In genomic region chr15:100628746-100629145, GRCh38 we compare ENCODE assay signal across 33 cellular contexts. TPM values are rescaled to one million over a fixed set of nuclear protein-coding genes. Genes with fewer than 3 reads are reported as not detected.
DNase-seq lines count a peak whose midpoint lies in the region; ATAC-seq and TF ChIP-seq lines count a peak whose summit lies in the region.
"Had no signal": no experiment of that assay in that cellular context is flagged by ENCODE, and none has a peak within 500 bp of the region (broad histone marks: within the 10 kb centered on the region; RNA-seq: fewer than 3 reads in every experiment).

No MANE protein-coding gene starts in this region.

- H3K9me3 Mint-ChIP-seq in activated naive CD4-positive, alpha-beta T cell treated with anti-CD3 and anti-CD28 coated beads, Interleukin-2, amount 50 U/mL, for 24 hours: no peaks in the 10 kb centered on the region
- H3K9me3 Mint-ChIP-seq: activated CD8-positive, alpha-beta T cell treated with anti-CD3 and anti-CD28 coated beads for 36 hours; activated T-helper 17 cell treated with anti-CD3 and anti-CD28 coated beads, Interleukin-2, amount 50 U/mL, for 72 hours; CD8-positive, alpha-beta T cell; immature natural killer cell; nephron progenitor cell; stimulated activated naive B cell treated with anti-CD40 and anti-IgM and Interleukin-4, amounts not matched to agents 10 μg/mL and 1 μg/mL and 100 μg/mL, for 72 hours had no signal

- H3K27me3 Mint-ChIP-seq in activated naive CD4-positive, alpha-beta T cell treated with anti-CD3 and anti-CD28 coated beads, Interleukin-2, amount 50 U/mL, for 24 hours: no peaks in the 10 kb centered on the region
- H3K27me3 Mint-ChIP-seq: activated CD8-positive, alpha-beta T cell treated with anti-CD3 and anti-CD28 coated beads for 36 hours; activated naive CD8-positive, alpha-beta T cell; activated T-helper 17 cell treated with anti-CD3 and anti-CD28 coated beads, Interleukin-2, amount 50 U/mL, for 72 hours; stimulated activated naive B cell treated with anti-CD40 and anti-IgM and Interleukin-4, amounts not matched to agents 10 μg/mL and 1 μg/mL and 100 μg/mL, for 72 hours had no signal

- H3K36me3 ChIP-seq in RWPE2 (ENCODE audit: low read depth) (peaks cover 36% of the 10 kb centered on the region), uterus (no peaks in the 10 kb centered on the region), Peyer's patch (peaks cover 0 to 22% (median 0%) of the 10 kb centered on the region in 3 donors)
- H3K36me3 ChIP-seq: ovary, SJCRH30 had no signal

- H3K27ac ChIP-seq in RWPE2 (ENCODE audit: poor library complexity, severe bottlenecking): peak overlapping the region; percentile 2
- peak overlapping the region; percentile 1 to 45 for H3K27ac ChIP-seq in uterus
- no peak overlapping the region for H3K27ac ChIP-seq in Peyer's patch
- H3K27ac ChIP-seq: 22Rv1, cardiac muscle cell, coronary artery, ovary, SJCRH30, suprapubic skin had no signal

- intact Hi-C loops in uterus (cut with DNase I; ENCODE audit: low total_unique reads): loop anchor here (5.0 to 10.0 kb wide), 2 partner anchors 239 to 376 kb away; no protein-coding TSS in a partner anchor

- no peak for TF ChIP-seq POLR2A in uterus (IDR thresholded peaks at IDR 0.05)
- no peak for TF ChIP-seq POLR2A in Peyer's patch (IDR thresholded peaks at IDR 0.05)

- H3K27ac Mint-ChIP-seq in activated naive CD4-positive, alpha-beta T cell treated with anti-CD3 and anti-CD28 coated beads, Interleukin-2, amount 50 U/mL, for 24 hours: peak overlapping the region; percentile 30
- H3K27ac Mint-ChIP-seq: activated CD8-positive, alpha-beta T cell treated with anti-CD3 and anti-CD28 coated beads for 36 hours; activated naive CD8-positive, alpha-beta T cell; activated T-helper 17 cell treated with anti-CD3 and anti-CD28 coated beads, Interleukin-2, amount 50 U/mL, for 72 hours; CD8-positive, alpha-beta T cell; immature natural killer cell; nephron progenitor cell; stimulated activated naive B cell treated with anti-CD40 and anti-IgM and Interleukin-4, amounts not matched to agents 10 μg/mL and 1 μg/mL and 100 μg/mL, for 72 hours had no signal

- ATAC-seq in RWPE2 (ENCODE audit: low read depth) (no peak), HG03521 (IDR thresholded peaks at IDR 0.05; ENCODE audit: unreplicated experiment) (no peak)
- ATAC-seq: activated CD8-positive, alpha-beta T cell treated with anti-CD3 and anti-CD28 coated beads for 36 hours; activated T-helper 17 cell treated with anti-CD3 and anti-CD28 coated beads, Interleukin-2, amount 50 U/mL, for 72 hours; CD8-positive, alpha-beta T cell; stimulated activated naive B cell treated with anti-CD40 and anti-IgM and Interleukin-4, amounts not matched to agents 10 μg/mL and 1 μg/mL and 100 μg/mL, for 72 hours had no signal

- no peaks in the 10 kb centered on the region for H3K27me3 ChIP-seq in RWPE2 (ENCODE audit: insufficient read depth, poor library complexity, severe bottlenecking)
- no peaks in the 10 kb centered on the region for H3K27me3 ChIP-seq in uterus
- H3K27me3 ChIP-seq in Peyer's patch: no peaks in the 10 kb centered on the region
- H3K27me3 ChIP-seq: cardiac muscle cell, ovary, SJCRH30, suprapubic skin had no signal

- H3K4me1 Mint-ChIP-seq in activated naive CD4-positive, alpha-beta T cell treated with anti-CD3 and anti-CD28 coated beads, Interleukin-2, amount 50 U/mL, for 24 hours: peaks cover 47% of the 10 kb centered on the region

- no peak for DNase-seq in activated naive CD4-positive, alpha-beta T cell treated with anti-CD3 and anti-CD28 coated beads, Interleukin-2, amount 50 U/mL, for 16 hours
- DNase-seq in RWPE2 (ENCODE audit: low spot score): no peak
- peak; percentile 50 for DNase-seq in fibroblast of pulmonary artery (ENCODE audit: low read depth)
- no peak for DNase-seq in uterus
- DNase-seq in kidney tubule cell (ENCODE audit: low spot score): no peak
- no peak for DNase-seq in Peyer's patch
- DNase-seq: activated CD8-positive, alpha-beta T cell treated with anti-CD3 and anti-CD28 coated beads for 36 hours; aorta; CD8-positive, alpha-beta T cell; DMS 273 treated with DMSO at 0.1 percent for 48 hours; effector memory CD4-positive, alpha-beta T cell; erythroblast; Karpas-422; MV-4-11; NCI-H146; NCI-H446; NCI-H748 treated with DMSO at 0.1 percent for 48 hours; nephron progenitor cell; ovary; SJCRH30; stimulated activated naive B cell treated with anti-CD40 and anti-IgM and Interleukin-4, amounts not matched to agents 10 μg/mL and 1 μg/mL and 100 μg/mL, for 72 hours; SW 1271 had no signal

- H3K4me3 ChIP-seq in RWPE2 (ENCODE audit: severe bottlenecking) (no peak overlapping the region), fibroblast of pulmonary artery (replicated peaks; ENCODE audit: low read depth, low read length) (no peak overlapping the region), uterus (no peak overlapping the region), Peyer's patch (no peak overlapping the region)
- H3K4me3 ChIP-seq: cardiac muscle cell, coronary artery, HAP-1, ovary, SJCRH30, skin epidermis, suprapubic skin had no signal

- TF ChIP-seq CTCF in RWPE2 (IDR thresholded peaks at IDR 0.05; ENCODE audit: poor library complexity, severe bottlenecking) (no peak), fibroblast of pulmonary artery (IDR thresholded peaks at IDR 0.05; ENCODE audit: low read length, missing control alignments) (no peak), uterus (IDR thresholded peaks at IDR 0.05) (no peak), Peyer's patch (IDR thresholded peaks at IDR 0.05) (no peak)

- H3K4me3 Mint-ChIP-seq in activated naive CD4-positive, alpha-beta T cell treated with anti-CD3 and anti-CD28 coated beads, Interleukin-2, amount 50 U/mL, for 24 hours: no peak overlapping the region
- H3K4me3 Mint-ChIP-seq: activated CD8-positive, alpha-beta T cell treated with anti-CD3 and anti-CD28 coated beads for 36 hours; activated naive CD8-positive, alpha-beta T cell; activated T-helper 17 cell treated with anti-CD3 and anti-CD28 coated beads, Interleukin-2, amount 50 U/mL, for 72 hours; CD8-positive, alpha-beta T cell; immature natural killer cell; nephron progenitor cell; stimulated activated naive B cell treated with anti-CD40 and anti-IgM and Interleukin-4, amounts not matched to agents 10 μg/mL and 1 μg/mL and 100 μg/mL, for 72 hours had no signal

- H3K36me3 Mint-ChIP-seq in activated naive CD4-positive, alpha-beta T cell treated with anti-CD3 and anti-CD28 coated beads, Interleukin-2, amount 50 U/mL, for 24 hours: peaks cover 6% of the 10 kb centered on the region

- H3K4me1 ChIP-seq in RWPE2 (ENCODE audit: insufficient read depth, poor library complexity, severe bottlenecking) (peaks cover 3% of the 10 kb centered on the region), uterus (no peaks in the 10 kb centered on the region), Peyer's patch (no peaks in the 10 kb centered on the region)
- H3K4me1 ChIP-seq: HAP-1, SJCRH30, suprapubic skin had no signal

- no peaks in the 10 kb centered on the region for H3K9me3 ChIP-seq in RWPE2 (ENCODE audit: severe bottlenecking)
- H3K9me3 ChIP-seq in uterus: no peaks in the 10 kb centered on the region
- H3K9me3 ChIP-seq in Peyer's patch: no peaks in the 10 kb centered on the region
- H3K9me3 ChIP-seq: HAP-1, ovary, SJCRH30, suprapubic skin had no signal

RNA-seq across cellular contexts. Expression of gene ASB7, which starts 26.4 kb away (rescaled TPM):
- 10 to 100 TPM; 15.0 to 27.7 (median 22.7) TPM for total RNA-seq in uterus
- total RNA-seq in Peyer's patch: 10 to 100 TPM; 13.8 to 24.8 (median 18.8) TPM

RNA-seq across cellular contexts. Expression of gene LINS1, which starts 26.8 kb away (rescaled TPM):
- total RNA-seq in uterus (100 to 1,000 TPM in 1 of 4 donors, 10 to 100 TPM in 3; 17.4 to 108 (median 52.8) TPM), Peyer's patch (10 to 100 TPM; 12.2 to 32.2 (median 21.5) TPM)

Comparison
In these comparisons a context has a peak if more than half of its experiments do, and no peak if none do; other contexts are left out.
1. H3K27ac ChIP-seq: peak in RWPE2 (single experiment) and uterus (2 of 2); none in Peyer's patch (0 of 4).